ENCODE assay signal across 8 cellular contexts in genomic region chr20:45041464-45042337, GRCh38. TPM values are rescaled to one million over a fixed set of nuclear protein-coding genes. Genes with fewer than 3 reads are reported as not detected.
DNase-seq lines count a peak whose midpoint lies in the region; ATAC-seq and TF ChIP-seq lines count a peak whose summit lies in the region.

No MANE protein-coding gene starts in this region.

- H3K4me3 ChIP-seq in fibroblast of mammary gland (ENCODE audit: control insufficient read depth, low read depth, low read length): no peak overlapping the region

- peak; percentile 65 for ATAC-seq in activated CD8-positive, alpha-beta memory T cell treated with anti-CD3 and anti-CD28 coated beads, Interleukin-2, amount 10 ng/mL, durations not matched to agents 7 days and 5 days
- no peak for ATAC-seq in esophagus mucosa

- no peaks in the 10 kb centered on the region for H3K27me3 Mint-ChIP-seq in activated CD8-positive, alpha-beta memory T cell treated with anti-CD3 and anti-CD28 coated beads, Interleukin-2, amount 10 ng/mL, durations not matched to agents 7 days and 5 days
- H3K27me3 Mint-ChIP-seq in stimulated activated naive CD8-positive, alpha-beta T cell treated with anti-CD3 and anti-CD28 coated beads, Interleukin-15, Interleukin-2, amounts not matched to agents 100 ng/mL and 50 ng/mL, for 24 hours: no peaks in the 10 kb centered on the region

- CTCF ChIA-PET in activated CD8-positive, alpha-beta memory T cell treated with anti-CD3 and anti-CD28 coated beads, Interleukin-2, amount 10 ng/mL, durations not matched to agents 7 days and 5 days (lab: Charles Lee): interaction anchor here (0.7 to 6.1 kb wide), 5 partner anchors 12 to 53 kb away, joined by 3 to 150 read pairs (median 6); no protein-coding TSS in a partner anchor

- peaks cover 49% of the 10 kb centered on the region for H3K36me3 Mint-ChIP-seq in activated CD8-positive, alpha-beta memory T cell treated with anti-CD3 and anti-CD28 coated beads, Interleukin-2, amount 10 ng/mL, durations not matched to agents 7 days and 5 days
- H3K36me3 Mint-ChIP-seq in stimulated activated naive CD8-positive, alpha-beta T cell treated with anti-CD3 and anti-CD28 coated beads, Interleukin-15, Interleukin-2, amounts not matched to agents 100 ng/mL and 50 ng/mL, for 24 hours (ENCODE audit: low read depth): peaks cover 72% of the 10 kb centered on the region

- H3K4me3 Mint-ChIP-seq in activated CD8-positive, alpha-beta memory T cell treated with anti-CD3 and anti-CD28 coated beads, Interleukin-2, amount 10 ng/mL, durations not matched to agents 7 days and 5 days: no peak overlapping the region
- H3K4me3 Mint-ChIP-seq in stimulated activated naive CD8-positive, alpha-beta T cell treated with anti-CD3 and anti-CD28 coated beads, Interleukin-15, Interleukin-2, amounts not matched to agents 100 ng/mL and 50 ng/mL, for 24 hours: peak overlapping the region; percentile 26

- peaks cover 51% of the 10 kb centered on the region for H3K4me1 Mint-ChIP-seq in activated CD8-positive, alpha-beta memory T cell treated with anti-CD3 and anti-CD28 coated beads, Interleukin-2, amount 10 ng/mL, durations not matched to agents 7 days and 5 days
- peaks cover 85% of the 10 kb centered on the region for H3K4me1 Mint-ChIP-seq in stimulated activated naive CD8-positive, alpha-beta T cell treated with anti-CD3 and anti-CD28 coated beads, Interleukin-15, Interleukin-2, amounts not matched to agents 100 ng/mL and 50 ng/mL, for 24 hours (ENCODE audit: low read depth)

- TF ChIP-seq CTCF in fibroblast of mammary gland (conservative IDR thresholded peaks at IDR 0.05; ENCODE audit: control insufficient read depth, insufficient read depth, low read depth, low read length): no peak

- no peaks in the 10 kb centered on the region for H3K9me3 Mint-ChIP-seq in activated CD8-positive, alpha-beta memory T cell treated with anti-CD3 and anti-CD28 coated beads, Interleukin-2, amount 10 ng/mL, durations not matched to agents 7 days and 5 days (ENCODE audit: low read depth)
- H3K9me3 Mint-ChIP-seq in stimulated activated naive CD8-positive, alpha-beta T cell treated with anti-CD3 and anti-CD28 coated beads, Interleukin-15, Interleukin-2, amounts not matched to agents 100 ng/mL and 50 ng/mL, for 24 hours: no peaks in the 10 kb centered on the region

- in situ Hi-C loops in SK-MEL-5 (cut with HindIII; ENCODE audit: low pct_unique_long_range_greater_than_20kb, low sequenced_read_pairs): no loop called here

- H3K27ac Mint-ChIP-seq in activated CD8-positive, alpha-beta memory T cell treated with anti-CD3 and anti-CD28 coated beads, Interleukin-2, amount 10 ng/mL, durations not matched to agents 7 days and 5 days: peak overlapping the region; percentile 59
- peak overlapping the region; percentile 86 for H3K27ac Mint-ChIP-seq in stimulated activated naive CD8-positive, alpha-beta T cell treated with anti-CD3 and anti-CD28 coated beads, Interleukin-15, Interleukin-2, amounts not matched to agents 100 ng/mL and 50 ng/mL, for 24 hours

- no peak for DNase-seq in activated CD8-positive, alpha-beta memory T cell treated with anti-CD3 and anti-CD28 coated beads, Interleukin-2, amount 10 ng/mL, durations not matched to agents 7 days and 5 days
- no peak for DNase-seq in activated CD8-positive, alpha-beta memory T cell treated with anti-CD3 and anti-CD28 coated beads, Interleukin-2, amount 50 U/mL, for 48 hours
- peak; percentile 44 for DNase-seq in SK-MEL-5 (ENCODE audit: low read depth, low spot score)
- peak; percentile 68 for DNase-seq in fibroblast of mammary gland (ENCODE audit: low read depth)
- DNase-seq in stimulated activated CD4-positive, alpha-beta T cell treated with anti-CD3 and anti-CD28 coated beads, Interleukin-4, amount 100 ng/mL, for 24 hours: no peak
- no peak for DNase-seq in midbrain (lab: John Stamatoyannopoulos, UW)

RNA-seq across cellular contexts. Expression of gene KCNS1, which starts 59.2 kb away (rescaled TPM):
- total RNA-seq in activated CD8-positive, alpha-beta memory T cell treated with anti-CD3 and anti-CD28 coated beads, Interleukin-2, amount 10 ng/mL, durations not matched to agents 7 days and 5 days: under 1 TPM; 0.18 to 0.49 TPM
- total RNA-seq in SK-MEL-5 (2014; rRNA removed; shearing (Covaris generic)): 1.1 and 1.7 TPM in 2 replicates
- 6.6 and 7.6 TPM in 2 replicates for polyA plus RNA-seq in SK-MEL-5 (2015; cell fraction: cytosol; rRNA removed)
- polyA plus RNA-seq in SK-MEL-5 (2015; cell fraction: nucleus; rRNA removed): 0.72 and 2.3 TPM in 2 replicates
- total RNA-seq in esophagus mucosa: 0.40 TPM

Comparison
In these comparisons a context has a peak if more than half of its experiments do, and no peak if none do; other contexts are left out.
1. DNase-seq: peak in SK-MEL-5 (single experiment) and fibroblast of mammary gland (single experiment); none in activated CD8-positive, alpha-beta memory T cell treated with anti-CD3 and anti-CD28 coated beads, Interleukin-2, amount 10 ng/mL, durations not matched to agents 7 days and 5 days (single experiment), activated CD8-positive, alpha-beta memory T cell treated with anti-CD3 and anti-CD28 coated beads, Interleukin-2, amount 50 U/mL, for 48 hours (single experiment), stimulated activated CD4-positive, alpha-beta T cell treated with anti-CD3 and anti-CD28 coated beads, Interleukin-4, amount 100 ng/mL, for 24 hours (single experiment) and midbrain (single experiment).